Comparison of ENCODE assay signal across 8 cellular contexts in genomic region chr19:13861714-13862531, GRCh38. TPM values are rescaled to one million over a fixed set of nuclear protein-coding genes. Genes with fewer than 3 reads are reported as not detected.
DNase-seq lines count a peak whose midpoint lies in the region; ATAC-seq, FAIRE-seq and TF ChIP-seq lines count a peak whose summit lies in the region.

No MANE protein-coding gene starts in this region.

- peaks cover 17% of the 10 kb centered on the region for H3K27me3 Mint-ChIP-seq in activated T-helper 17 cell treated with anti-CD3 and anti-CD28 coated beads, Interleukin-2, amount 50 U/mL, for 72 hours
- H3K27me3 Mint-ChIP-seq in natural killer cell treated with Interleukin-12 subunit alpha and Interleukin-12 subunit beta and Interleukin-15 and Interleukin-18, amount 100 ng/mL, for 72 hours: peaks cover 15 to 18% of the 10 kb centered on the region in 2 donors

- no peaks in the 10 kb centered on the region for H3K36me3 ChIP-seq in HUES64 (ENCODE audit: insufficient read depth, low read length)
- H3K36me3 ChIP-seq in Panc1 (ENCODE audit: control insufficient read depth, insufficient read depth, low read length): no peaks in the 10 kb centered on the region

- TF ChIP-seq CTCF in D721Med (IDR thresholded peaks at IDR 0.05; ENCODE audit: insufficient read depth, missing control alignments) (peak; percentile 83), Panc1 (IDR thresholded peaks at IDR 0.05) (peak; percentile 94), fibroblast of mammary gland (conservative IDR thresholded peaks at IDR 0.05; ENCODE audit: control insufficient read depth, insufficient read depth, low read depth, low read length) (peak; percentile 81)

- H3K9me3 Mint-ChIP-seq in activated T-helper 17 cell treated with anti-CD3 and anti-CD28 coated beads, Interleukin-2, amount 50 U/mL, for 72 hours: no peaks in the 10 kb centered on the region
- H3K9me3 Mint-ChIP-seq in natural killer cell treated with Interleukin-12 subunit alpha and Interleukin-12 subunit beta and Interleukin-15 and Interleukin-18, amount 100 ng/mL, for 72 hours: no peaks in the 10 kb centered on the region

- peak; percentile 72 for ATAC-seq in GM21423 (IDR thresholded peaks at IDR 0.05; ENCODE audit: unreplicated experiment)
- ATAC-seq in Panc1: peak; percentile 91
- peak; percentile 94 for ATAC-seq in activated T-helper 17 cell treated with anti-CD3 and anti-CD28 coated beads, Interleukin-2, amount 50 U/mL, for 72 hours (replicated peaks)
- peak; percentile 92 to 94 for ATAC-seq in natural killer cell treated with Interleukin-12 subunit alpha and Interleukin-12 subunit beta and Interleukin-15 and Interleukin-18, amount 100 ng/mL, for 72 hours

- FAIRE-seq in D721Med (lab: Jason Lieb, UNC): no peak

- in situ Hi-C loops in Panc1 (cut with HindIII; ENCODE audit: low pct_unique_long_range_greater_than_20kb, low sequenced_read_pairs): no loop called here

- peak overlapping the region; percentile 98 for H3K4me3 Mint-ChIP-seq in activated T-helper 17 cell treated with anti-CD3 and anti-CD28 coated beads, Interleukin-2, amount 50 U/mL, for 72 hours
- H3K4me3 Mint-ChIP-seq in natural killer cell treated with Interleukin-12 subunit alpha and Interleukin-12 subunit beta and Interleukin-15 and Interleukin-18, amount 100 ng/mL, for 72 hours: peak overlapping the region; percentile 94

- peak; percentile 93 for DNase-seq in D721Med (ENCODE audit: insufficient read length, low spot score)
- DNase-seq in Panc1 (ENCODE audit: low read depth, low spot score): no peak
- peak; percentile 84 for DNase-seq in fibroblast of mammary gland (ENCODE audit: low read depth)
- peak; percentile 90 for DNase-seq in natural killer cell treated with Interleukin-12 subunit alpha and Interleukin-12 subunit beta and Interleukin-15 and Interleukin-18, amount 100 ng/mL, for 72 hours (ENCODE audit: low spot score)
- peak; percentile 87 for DNase-seq in stimulated activated naive CD4-positive, alpha-beta T cell treated with Interleukin-2 at 50 U/mL for 16 hours (lab: John Stamatoyannopoulos, UW)

- H3K9me3 ChIP-seq in HUES64 (ENCODE audit: insufficient read depth, low read depth, low read length): no peaks in the 10 kb centered on the region
- H3K9me3 ChIP-seq in Panc1 (ENCODE audit: control insufficient read depth, insufficient read depth, low read depth, low read length): no peaks in the 10 kb centered on the region

- H3K27ac ChIP-seq in HUES64 (ENCODE audit: low read depth, low read length) (peak overlapping the region; percentile 9), Panc1 (ENCODE audit: low read length) (peak overlapping the region; percentile 91)

- H3K27me3 ChIP-seq in HUES64 (ENCODE audit: insufficient read depth, low read length) (peaks cover 38% of the 10 kb centered on the region), Panc1 (ENCODE audit: control insufficient read depth, insufficient read depth, low read length) (no peaks in the 10 kb centered on the region)

- peak overlapping the region; percentile 55 for H3K4me3 ChIP-seq in HUES64 (ENCODE audit: low read length)
- peak overlapping the region; percentile 31 to 50 for H3K4me3 ChIP-seq in Panc1 (ENCODE audit: low read depth in 2 of 2, low read length in 2 of 2)
- peak overlapping the region; percentile 54 for H3K4me3 ChIP-seq in fibroblast of mammary gland (ENCODE audit: control insufficient read depth, low read depth, low read length)

- peak overlapping the region; percentile 61 for H3K9ac ChIP-seq in HUES64 (ENCODE audit: low read depth, low read length)

- H3K27ac Mint-ChIP-seq in activated T-helper 17 cell treated with anti-CD3 and anti-CD28 coated beads, Interleukin-2, amount 50 U/mL, for 72 hours: peak overlapping the region; percentile 99
- H3K27ac Mint-ChIP-seq in natural killer cell treated with Interleukin-12 subunit alpha and Interleukin-12 subunit beta and Interleukin-15 and Interleukin-18, amount 100 ng/mL, for 72 hours: peak overlapping the region; percentile 93 to 95

- peaks cover 32% of the 10 kb centered on the region for H3K4me1 Mint-ChIP-seq in activated T-helper 17 cell treated with anti-CD3 and anti-CD28 coated beads, Interleukin-2, amount 50 U/mL, for 72 hours
- peaks cover 39 to 40% of the 10 kb centered on the region in 2 donors for H3K4me1 Mint-ChIP-seq in natural killer cell treated with Interleukin-12 subunit alpha and Interleukin-12 subunit beta and Interleukin-15 and Interleukin-18, amount 100 ng/mL, for 72 hours (ENCODE audit: low read depth in 2 of 2)

- H3K36me3 Mint-ChIP-seq in activated T-helper 17 cell treated with anti-CD3 and anti-CD28 coated beads, Interleukin-2, amount 50 U/mL, for 72 hours (ENCODE audit: low read depth): peaks cover 21% of the 10 kb centered on the region
- H3K36me3 Mint-ChIP-seq in natural killer cell treated with Interleukin-12 subunit alpha and Interleukin-12 subunit beta and Interleukin-15 and Interleukin-18, amount 100 ng/mL, for 72 hours: peaks cover 10% of the 10 kb centered on the region

- POLR2A ChIA-PET in Panc1 (lab: Charles Lee): interaction anchor here (0.5 to 1.0 kb wide), 8 partner anchors 16 to 139 kb away, joined by 3 to 9 read pairs (median 6); no protein-coding TSS in a partner anchor

- H3K4me1 ChIP-seq in HUES64 (ENCODE audit: insufficient read depth, low read length) (peaks cover 11% of the 10 kb centered on the region), Panc1 (ENCODE audit: control insufficient read depth, insufficient read depth, low read length) (peaks cover 12% of the 10 kb centered on the region)

- CTCF ChIA-PET in Panc1 (lab: Charles Lee): interaction anchor here (0.5 to 2.4 kb wide), 9 partner anchors 9 to 972 kb away, joined by 3 to 13 read pairs (median 4); no protein-coding TSS in a partner anchor

- BruUV-seq in Panc1 (replicated peaks; lab: Mats Ljungman, UMichigan): no TSS peak

- intact Hi-C loops in Panc1 (cut with micrococcal nuclease; ENCODE audit: unreplicated experiment): loop anchor here (2.0 to 5.0 kb wide), 2 partner anchors 29 to 75 kb away; no protein-coding TSS in a partner anchor

- 16% methylated on average over 27 of the region's 27 CpGs for WGBS in HUES64

RNA-seq across cellular contexts. Expression of gene NANOS3, which starts 15.0 kb away (rescaled TPM):
- not detected for polyA plus RNA-seq in HUES64 (2013, experiment 1 of 2)
- not detected for polyA plus RNA-seq in HUES64 (2013, experiment 2 of 2)
- 0.33 TPM for total RNA-seq in Panc1 (2021; ENCODE audit: unreplicated experiment)
- polyA plus RNA-seq in Panc1 (2012; ENCODE audit: insufficient read length): 0.71 TPM
- 1 to 10 TPM; 1.2 to 3.6 TPM for total RNA-seq in activated T-helper 17 cell treated with anti-CD3 and anti-CD28 coated beads, Interleukin-2, amount 50 U/mL, for 72 hours
- under 1 TPM in 1 of 2 donors, not detected in 1; 0.95 TPM for total RNA-seq in natural killer cell treated with Interleukin-12 subunit alpha and Interleukin-12 subunit beta and Interleukin-15 and Interleukin-18, amount 100 ng/mL, for 72 hours

RNA-seq across cellular contexts. Expression of gene BRME1, which starts 44.0 kb away (rescaled TPM):
- 2.2 TPM for polyA plus RNA-seq in HUES64 (2013, experiment 1 of 2)
- 2.5 TPM for polyA plus RNA-seq in HUES64 (2013, experiment 2 of 2)
- total RNA-seq in Panc1 (2021; ENCODE audit: unreplicated experiment): 6.5 TPM
- 10.9 TPM for polyA plus RNA-seq in Panc1 (2012; ENCODE audit: insufficient read length)
- 10 to 100 TPM in 1 of 2 donors, 1 to 10 TPM in 1; 4.8 to 12.5 TPM for total RNA-seq in activated T-helper 17 cell treated with anti-CD3 and anti-CD28 coated beads, Interleukin-2, amount 50 U/mL, for 72 hours
- total RNA-seq in natural killer cell treated with Interleukin-12 subunit alpha and Interleukin-12 subunit beta and Interleukin-15 and Interleukin-18, amount 100 ng/mL, for 72 hours: 1 to 10 TPM; 3.7 to 4.0 TPM

RNA-seq across cellular contexts. Expression of gene CC2D1A, which starts 44.1 kb away (rescaled TPM):
- 16.8 TPM for polyA plus RNA-seq in HUES64 (2013, experiment 1 of 2)
- 16.7 TPM for polyA plus RNA-seq in HUES64 (2013, experiment 2 of 2)
- 28.0 TPM for total RNA-seq in Panc1 (2021; ENCODE audit: unreplicated experiment)
- polyA plus RNA-seq in Panc1 (2012; ENCODE audit: insufficient read length): 30.8 TPM
- total RNA-seq in activated T-helper 17 cell treated with anti-CD3 and anti-CD28 coated beads, Interleukin-2, amount 50 U/mL, for 72 hours: 10 to 100 TPM; 34.6 to 35.4 TPM
- 10 to 100 TPM; 33.2 to 41.3 TPM for total RNA-seq in natural killer cell treated with Interleukin-12 subunit alpha and Interleukin-12 subunit beta and Interleukin-15 and Interleukin-18, amount 100 ng/mL, for 72 hours
